ENCODE assay signal across 8 cellular contexts in genomic region chr12:53624453-53624852, GRCh38. TPM values are rescaled to one million over a fixed set of nuclear protein-coding genes. Genes with fewer than 3 reads are reported as not detected.
DNase-seq lines count a peak whose midpoint lies in the region; ATAC-seq and TF ChIP-seq lines count a peak whose summit lies in the region.

No MANE protein-coding gene starts in this region.

- DNase-seq in Calu3 (no peak), PC-3 (no peak), epithelial cell of proximal tubule (ENCODE audit: low read depth) (no peak), progenitor cell of endocrine pancreas (ENCODE audit: low spot score, unreplicated experiment) (no peak), SW480 (ENCODE audit: low spot score) (no peak)

- CTCF ChIA-PET in Calu3 (lab: Charles Lee): no interaction called here
- CTCF ChIA-PET in PC-3 (lab: Charles Lee): interaction anchor here (0.5 to 1.7 kb wide), 6 partner anchors 33 to 571 kb away, joined by 3 to 4 read pairs (median 3); no protein-coding TSS in a partner anchor

- H3K36me3 Mint-ChIP-seq in Calu3 (ENCODE audit: insufficient read depth, unreplicated experiment): peaks cover 18% of the 10 kb centered on the region
- peaks cover 2% of the 10 kb centered on the region for H3K36me3 Mint-ChIP-seq in progenitor cell of endocrine pancreas (ENCODE audit: insufficient read depth)

- no peaks in the 10 kb centered on the region for H3K27me3 ChIP-seq in PC-3 (ENCODE audit: low read length)

- no peak for ATAC-seq in PC-3
- ATAC-seq in GM21723 (IDR thresholded peaks at IDR 0.05; ENCODE audit: unreplicated experiment): no peak
- no peak for ATAC-seq in HG02642 (IDR thresholded peaks at IDR 0.05; ENCODE audit: poor library complexity, unreplicated experiment)
- no peak for ATAC-seq in HG02870 (IDR thresholded peaks at IDR 0.05; ENCODE audit: unreplicated experiment)

- no peak overlapping the region for H2AFZ ChIP-seq in PC-3 (ENCODE audit: low read length)

- intact Hi-C loops in Calu3 (cut with micrococcal nuclease; ENCODE audit: unreplicated experiment): loop anchor here (10.0 kb wide), 1 partner anchor 50 kb away; the partner anchor contains the start of gene ATP5MC2
- intact Hi-C loops in PC-3 (cut with micrococcal nuclease): loop anchor here (2.0 kb wide), 1 partner anchor 82 kb away; no protein-coding TSS in a partner anchor

- TF ChIP-seq CTCF in Calu3 (IDR thresholded peaks at IDR 0.05; ENCODE audit: unreplicated experiment) (no peak), PC-3 (conservative IDR thresholded peaks at IDR 0.05; ENCODE audit: low read depth, low read length) (no peak), epithelial cell of proximal tubule (conservative IDR thresholded peaks at IDR 0.05; ENCODE audit: low read depth, low read length) (no peak), progenitor cell of endocrine pancreas (IDR thresholded peaks at IDR 0.05; ENCODE audit: unreplicated experiment) (no peak)

- POLR2A ChIA-PET in PC-3 (lab: Charles Lee; ENCODE audit: unreplicated experiment): interaction anchor here (1.5 kb wide), 1 partner anchor 34 kb away, joined by 14 read pairs; no protein-coding TSS in a partner anchor

- H3K4me3 ChIP-seq in PC-3 (ENCODE audit: low read length) (peak overlapping the region; percentile 72), epithelial cell of proximal tubule (ENCODE audit: low read depth, low read length) (peak overlapping the region; percentile 69)

- no peak overlapping the region for H3K27ac ChIP-seq in PC-3 (ENCODE audit: low read length)

- H3K9ac ChIP-seq in PC-3 (ENCODE audit: low read length): peak overlapping the region; percentile 95

- peaks cover 59% of the 10 kb centered on the region for H3K79me2 ChIP-seq in PC-3 (ENCODE audit: low read length)

- peaks cover 3% of the 10 kb centered on the region; the same call in 1 of the 2 replicates for H3K36me3 ChIP-seq in PC-3 (ENCODE audit: low read depth, low read length)

- H4K20me1 ChIP-seq in PC-3 (ENCODE audit: low read length): no peaks in the 10 kb centered on the region

- H3K9me2 ChIP-seq in PC-3 (replicated peaks; ENCODE audit: low read length): no peaks in the 10 kb centered on the region

- H3K27ac Mint-ChIP-seq in Calu3 (ENCODE audit: unreplicated experiment) (no peak overlapping the region), progenitor cell of endocrine pancreas (peak overlapping the region; percentile 99)

- peaks cover 16% of the 10 kb centered on the region for H3K4me1 Mint-ChIP-seq in Calu3 (ENCODE audit: low read depth, unreplicated experiment)
- peaks cover 31% of the 10 kb centered on the region for H3K4me1 Mint-ChIP-seq in progenitor cell of endocrine pancreas (ENCODE audit: low read depth)

- H3K9me3 ChIP-seq in PC-3 (ENCODE audit: low read length): no peaks in the 10 kb centered on the region

- H3F3A ChIP-seq in PC-3 (ENCODE audit: low read length, unreplicated experiment): no peaks in the 10 kb centered on the region

- no peaks in the 10 kb centered on the region for H3K27me3 Mint-ChIP-seq in Calu3 (ENCODE audit: unreplicated experiment)
- no peaks in the 10 kb centered on the region for H3K27me3 Mint-ChIP-seq in progenitor cell of endocrine pancreas

- H3K9me3 Mint-ChIP-seq in Calu3 (ENCODE audit: low read depth, unreplicated experiment) (no peaks in the 10 kb centered on the region), progenitor cell of endocrine pancreas (ENCODE audit: low read depth) (no peaks in the 10 kb centered on the region)

- H3K4me2 ChIP-seq in PC-3 (ENCODE audit: low read length): peak overlapping the region; percentile 84

- H3K4me1 ChIP-seq in PC-3 (ENCODE audit: insufficient read depth, low read length): peaks cover 21% of the 10 kb centered on the region

- BruUV-seq in Calu3 (replicated peaks; lab: Mats Ljungman, UMichigan) (TSS peak; percentile 39), PC-3 (replicated peaks; lab: Mats Ljungman, UMichigan) (no TSS peak)

- H3K4me3 Mint-ChIP-seq in Calu3 (ENCODE audit: low read depth, unreplicated experiment): peak overlapping the region; percentile 84
- H3K4me3 Mint-ChIP-seq in progenitor cell of endocrine pancreas (ENCODE audit: low read depth): peak overlapping the region; percentile 89

RNA-seq across cellular contexts. Expression of gene ATF7, which starts 1.7 kb away (rescaled TPM):
- 18.0 and 24.9 TPM in 2 replicates for total RNA-seq in Calu3 (2022)
- total RNA-seq in PC-3 (2014; rRNA removed): 7.9 and 14.2 TPM in 2 replicates
- total RNA-seq in epithelial cell of proximal tubule: 8.8 and 9.2 TPM in 2 replicates
- total RNA-seq in progenitor cell of endocrine pancreas: 47.5 and 51.7 TPM in 2 replicates

RNA-seq across cellular contexts. Expression of gene ATP5MC2, which starts 51.4 kb away (rescaled TPM):
- total RNA-seq in Calu3 (2022) (169 and 173 TPM in 2 replicates), PC-3 (2014; rRNA removed) (244 and 322 TPM in 2 replicates), epithelial cell of proximal tubule (311 and 313 TPM in 2 replicates), progenitor cell of endocrine pancreas (316 and 327 TPM in 2 replicates)
